In genomic region chr10:78414380-78414779, GRCh38 we compare ENCODE assay signal across 25 cellular contexts.
A peak's percentile ranks its signal among the peaks of the same experiment; 100 is the strongest.
DNase-seq lines count a peak whose midpoint lies in the region; ATAC-seq, FAIRE-seq and TF ChIP-seq lines count a peak whose summit lies in the region.
"Had no signal": no experiment of that assay in that cellular context is flagged by ENCODE, and none has a peak within 500 bp of the region (broad histone marks: within the 10 kb centered on the region; RNA-seq: fewer than 3 reads in every experiment).

No MANE protein-coding gene starts in this region.

- H4K91ac ChIP-seq in H1 (replicated peaks; ENCODE audit: insufficient read length, low read length), result no peak overlapping the region

- ATAC-seq in heart right ventricle, result no peak
- no peak for ATAC-seq in stimulated activated naive CD8-positive, alpha-beta T cell treated with anti-CD3 and anti-CD28 coated beads, Interleukin-15, Interleukin-2, amounts not matched to agents 100 U/mL and 50 U/mL, for 24 hours

- H3K4me1 Mint-ChIP-seq in neural progenitor cell, result peaks cover 24% of the 10 kb centered on the region
- no peaks in the 10 kb centered on the region for H3K4me1 Mint-ChIP-seq in activated CD4-positive, alpha-beta T cell treated with anti-CD3 and anti-CD28 coated beads, Interleukin-2, amount 10 ng/mL, durations not matched to agents 7 days and 5 days
- H3K4me1 Mint-ChIP-seq: CD8-positive, alpha-beta memory T cell had no signal

- no peak for TF ChIP-seq POLR2A in H1 (IDR thresholded peaks at IDR 0.05; ENCODE audit: control extremely low read depth in 1 of 2, low read depth in 2 of 2, low read length in 2 of 2)

- peak; percentile 44 for DNase-seq in cardiac septum (ENCODE audit: low spot score)
- no peak for DNase-seq in heart right ventricle
- no peak for DNase-seq in H1 (ENCODE audit: low read depth in 1 of 2, low spot score in 2 of 2)
- DNase-seq in neural progenitor cell (ENCODE audit: low spot score), result no peak
- no peak for DNase-seq in activated CD4-positive, alpha-beta T cell treated with anti-CD3 and anti-CD28 coated beads, Interleukin-2, amount 10 ng/mL, durations not matched to agents 7 days and 5 days
- DNase-seq in SW 1271 (lab: John Stamatoyannopoulos, UW), result no peak
- no peak for DNase-seq in germinal center (ENCODE audit: low spot score)
- DNase-seq in stimulated activated naive CD8-positive, alpha-beta T cell treated with anti-CD3 and anti-CD28 coated beads, Interleukin-15, Interleukin-2, amounts not matched to agents 100 U/mL and 50 U/mL, for 24 hours, result no peak
- DNase-seq: AML-193; C1 segment of cervical spinal cord; CD8-positive, alpha-beta memory T cell; GDM1; Karpas-422; MV-4-11; NCI-H1105 treated with DMSO at 0.1 percent for 48 hours; NCI-H1694; NCI-H2081 treated with DMSO at 0.1 percent for 48 hours; NCI-H446 treated with DMSO at 0.1 percent for 48 hours; NCI-H526 treated with DMSO at 0.1 percent for 48 hours; OCI-M1 had no signal

- intact Hi-C loops in cardiac septum (cut with DNase I) (no loop called here), heart right ventricle (cut with DNase I) (loop anchor here in 1 of 10 donors (10.0 kb wide), 1 partner anchor 210 kb away; no protein-coding TSS in a partner anchor)

- TF ChIP-seq RAD21 in H1 (IDR thresholded peaks at IDR 0.05 in 1 of 2, conservative IDR thresholded peaks at IDR 0.05 in 1 of 2; ENCODE audit: low read depth in 2 of 2, low read length in 2 of 2), result no peak

- no peak overlapping the region for H3K27ac ChIP-seq in heart right ventricle
- no peak overlapping the region for H3K27ac ChIP-seq in H1 (ENCODE audit: low read depth, low read length)
- H3K27ac ChIP-seq in neural progenitor cell, result no peak overlapping the region
- H3K27ac ChIP-seq: 22Rv1, SJSA1 had no signal

- H3K4me3 Mint-ChIP-seq in neural progenitor cell, result no peak overlapping the region
- no peak overlapping the region for H3K4me3 Mint-ChIP-seq in activated CD4-positive, alpha-beta T cell treated with anti-CD3 and anti-CD28 coated beads, Interleukin-2, amount 10 ng/mL, durations not matched to agents 7 days and 5 days
- H3K4me3 Mint-ChIP-seq: CD8-positive, alpha-beta memory T cell had no signal

- WGBS in heart right ventricle, 2 donors, result 88 to 91% methylated on average over 4 of the region's 4 CpGs
- 71% methylated on average over 4 of the region's 4 CpGs; no CpG with 5 or more reads in 1 of the 2 experiments for WGBS in H1 (ENCODE audit: extremely low coverage in 1 of 2, insufficient coverage in 1 of 2, insufficient read length in 1 of 2, insufficient replicate concordance in 2 of 2, low coverage in 1 of 2, low lambda C conversion rate in 2 of 2, missing lambda C conversion rate in 1 of 2), 2 experiments

- no peaks in the 10 kb centered on the region for H3K79me1 ChIP-seq in H1 (ENCODE audit: low read depth, low read length)

- H2AK5ac ChIP-seq in H1 (ENCODE audit: low read depth, low read length), result no peak overlapping the region

- no peaks in the 10 kb centered on the region for H3F3A ChIP-seq in neural progenitor cell (ENCODE audit: low read depth)

- H3K18ac ChIP-seq in H1 (ENCODE audit: extremely low read depth, low read length), result no peak overlapping the region

- TF ChIP-seq CTCF in heart right ventricle (IDR thresholded peaks at IDR 0.05) (no peak), H1 (IDR thresholded peaks at IDR 0.05; ENCODE audit: control extremely low read depth in 1 of 3, insufficient read depth in 1 of 3, low read depth in 1 of 3, low read length in 3 of 3) (no peak), neural progenitor cell (IDR thresholded peaks at IDR 0.05) (no peak)

- no peak overlapping the region for H4K5ac ChIP-seq in H1 (ENCODE audit: insufficient read length, low read depth, low read length)

- H3K27me3 ChIP-seq in heart right ventricle (no peaks in the 10 kb centered on the region), H1 (replicated peaks in 1 of 4; ENCODE audit: control insufficient read depth in 3 of 4, extremely low read depth in 1 of 4, insufficient read depth in 3 of 4, low read length in 3 of 4) (no peaks in the 10 kb centered on the region), neural progenitor cell (no peaks in the 10 kb centered on the region)
- H3K27me3 ChIP-seq: SJSA1 had no signal

- H3K56ac ChIP-seq in H1 (replicated peaks; ENCODE audit: insufficient read length, low read depth, low read length), result no peak overlapping the region

- H3K4me3 ChIP-seq in heart right ventricle, result no peak overlapping the region
- H3K4me3 ChIP-seq in H1 (ENCODE audit: extremely low read depth in 1 of 4, insufficient read depth in 2 of 4, low read depth in 3 of 4, low read length in 4 of 4), result no peak overlapping the region
- no peak overlapping the region for H3K4me3 ChIP-seq in neural progenitor cell
- H3K4me3 ChIP-seq: SJSA1 had no signal

- H3K4me2 ChIP-seq in H1 (ENCODE audit: insufficient read depth in 1 of 2, low read depth in 2 of 2, low read length in 2 of 2) (no peak overlapping the region), neural progenitor cell (no peak overlapping the region)

- no peak overlapping the region; the same call in 1 of the 2 replicates for H2BK5ac ChIP-seq in H1 (ENCODE audit: low read depth, low read length)

- peaks cover 0 to 6% (median 0%) of the 10 kb centered on the region in 9 donors for H3K4me1 ChIP-seq in heart right ventricle
- H3K4me1 ChIP-seq in H1 (replicated peaks in 1 of 4; ENCODE audit: control insufficient read depth in 3 of 4, insufficient read depth in 4 of 4, low read length in 3 of 4), result peaks cover 0 to 10% (median under 1%) of the 10 kb centered on the region in 4 experiments; a peak in 3 of 7 replicates
- no peaks in the 10 kb centered on the region for H3K4me1 ChIP-seq in neural progenitor cell

- H3K9ac ChIP-seq in H1 (replicated peaks in 1 of 4; ENCODE audit: extremely low read depth in 1 of 4, low read depth in 3 of 4, low read length in 3 of 4) (no peak overlapping the region), neural progenitor cell (no peak overlapping the region)

- no peak overlapping the region for H2BK120ac ChIP-seq in H1 (replicated peaks; ENCODE audit: low read depth, low read length)

- no peak for TF ChIP-seq EP300 in H1 (IDR thresholded peaks at IDR 0.05; ENCODE audit: borderline replicate concordance in 1 of 2, low read depth in 2 of 2, low read length in 2 of 2)

- no peaks in the 10 kb centered on the region for H3K36me3 ChIP-seq in heart right ventricle
- H3K36me3 ChIP-seq in H1 (ENCODE audit: control insufficient read depth in 2 of 4, insufficient read depth in 4 of 4, low read length in 3 of 4), result no peaks in the 10 kb centered on the region
- H3K36me3 ChIP-seq in neural progenitor cell, result no peaks in the 10 kb centered on the region
- H3K36me3 ChIP-seq: SJSA1 had no signal

- FAIRE-seq in H1 (lab: Jason Lieb, UNC), result no peak
- FAIRE-seq: GM19239, H54, RCC 7860 had no signal

- no peaks in the 10 kb centered on the region; the same call in 1 of the 2 replicates for H3K23me2 ChIP-seq in H1 (ENCODE audit: low read depth, low read length)

- peak overlapping the region; percentile 13; the same call in 1 of the 2 replicates for H2BK20ac ChIP-seq in H1 (ENCODE audit: low read length)

- no peak overlapping the region for H3K4ac ChIP-seq in H1 (replicated peaks; ENCODE audit: insufficient read length, low read depth, low read length)

- H4K20me1 ChIP-seq in H1 (replicated peaks in 1 of 2; ENCODE audit: control insufficient read depth in 1 of 2, insufficient read depth in 2 of 2, low read length in 2 of 2) (no peaks in the 10 kb centered on the region), neural progenitor cell (ENCODE audit: low read depth) (no peaks in the 10 kb centered on the region)

- POLR2A ChIA-PET in H1 (lab: Charles Lee; ENCODE audit: partially characterized antibody), result no interaction called here
- POLR2A ChIA-PET in activated CD4-positive, alpha-beta T cell treated with anti-CD3 and anti-CD28 coated beads, Interleukin-2, amount 10 ng/mL, durations not matched to agents 7 days and 5 days (lab: Charles Lee), result no interaction called here

- peaks cover 8% of the 10 kb centered on the region for H3K27me3 Mint-ChIP-seq in neural progenitor cell (ENCODE audit: insufficient read depth, low read depth)
- peaks cover 2% of the 10 kb centered on the region for H3K27me3 Mint-ChIP-seq in activated CD4-positive, alpha-beta T cell treated with anti-CD3 and anti-CD28 coated beads, Interleukin-2, amount 10 ng/mL, durations not matched to agents 7 days and 5 days

- peaks cover 2% of the 10 kb centered on the region for H3K9me3 Mint-ChIP-seq in neural progenitor cell
- H3K9me3 Mint-ChIP-seq in activated CD4-positive, alpha-beta T cell treated with anti-CD3 and anti-CD28 coated beads, Interleukin-2, amount 10 ng/mL, durations not matched to agents 7 days and 5 days, result no peaks in the 10 kb centered on the region
- H3K9me3 Mint-ChIP-seq: CD8-positive, alpha-beta memory T cell had no signal

- H3K14ac ChIP-seq in H1 (ENCODE audit: insufficient read length), result no peak overlapping the region

- H2BK15ac ChIP-seq in H1 (ENCODE audit: low read length), result no peak overlapping the region

- peak overlapping the region; percentile 61 for H3K27ac Mint-ChIP-seq in neural progenitor cell
- no peak overlapping the region for H3K27ac Mint-ChIP-seq in activated CD4-positive, alpha-beta T cell treated with anti-CD3 and anti-CD28 coated beads, Interleukin-2, amount 10 ng/mL, durations not matched to agents 7 days and 5 days
- H3K27ac Mint-ChIP-seq: CD8-positive, alpha-beta memory T cell had no signal

- no peaks in the 10 kb centered on the region for H3K36me3 Mint-ChIP-seq in neural progenitor cell
- H3K36me3 Mint-ChIP-seq in activated CD4-positive, alpha-beta T cell treated with anti-CD3 and anti-CD28 coated beads, Interleukin-2, amount 10 ng/mL, durations not matched to agents 7 days and 5 days (ENCODE audit: low read depth), result no peaks in the 10 kb centered on the region
- H3K36me3 Mint-ChIP-seq: CD8-positive, alpha-beta memory T cell had no signal

- CTCF ChIA-PET in H1 (lab: Charles Lee; ENCODE audit: partially characterized antibody), result interaction anchor here (0.6 to 1.8 kb wide), 3 partner anchors 10 to 387 kb away, joined by 3 to 6 read pairs (median 3); no protein-coding TSS in a partner anchor
- CTCF ChIA-PET in activated CD4-positive, alpha-beta T cell treated with anti-CD3 and anti-CD28 coated beads, Interleukin-2, amount 10 ng/mL, durations not matched to agents 7 days and 5 days (lab: Charles Lee), result no interaction called here

- no peak overlapping the region for H2AFZ ChIP-seq in H1 (ENCODE audit: low read length)
- no peak overlapping the region for H2AFZ ChIP-seq in neural progenitor cell (replicated peaks)

- H3K9me3 ChIP-seq in heart right ventricle (no peaks in the 10 kb centered on the region), H1 (ENCODE audit: insufficient read depth in 2 of 2, low read depth in 1 of 2, low read length in 1 of 2) (no peaks in the 10 kb centered on the region), neural progenitor cell (ENCODE audit: low read depth) (no peaks in the 10 kb centered on the region)
- H3K9me3 ChIP-seq: SJSA1 had no signal

- H4K8ac ChIP-seq in H1 (ENCODE audit: extremely low read depth, insufficient read depth, low read length), result no peak overlapping the region

- H3K23ac ChIP-seq in H1 (ENCODE audit: insufficient read length), result no peak overlapping the region

- H2BK12ac ChIP-seq in H1 (ENCODE audit: low read depth, low read length), result no peak overlapping the region

- no peaks in the 10 kb centered on the region for H3K79me2 ChIP-seq in H1 (ENCODE audit: control insufficient read depth in 1 of 2, insufficient read depth in 2 of 2, low read length in 2 of 2)
- H3K79me2 ChIP-seq in neural progenitor cell (ENCODE audit: low read depth), result no peaks in the 10 kb centered on the region
